ENCODE assay signal across 21 cellular contexts in the genomic region with DNA sequence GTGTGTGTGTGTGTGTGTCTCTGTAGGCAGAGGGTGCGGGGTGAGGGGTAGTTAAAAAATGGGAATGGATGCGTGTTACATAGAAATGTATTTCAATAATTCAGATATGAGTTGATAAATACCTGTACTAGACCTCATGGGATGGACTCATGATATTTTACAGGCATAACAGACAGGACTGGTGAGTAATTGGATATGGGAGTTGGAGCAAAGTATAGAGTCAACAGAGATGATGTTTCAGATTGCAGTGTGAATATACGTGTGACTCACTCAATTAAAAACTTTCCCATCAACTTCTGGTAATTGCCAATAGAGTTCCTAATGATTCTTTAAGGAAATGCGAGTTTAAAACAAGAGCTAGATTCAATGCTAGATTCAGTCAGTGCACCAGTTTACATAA.
A peak's percentile ranks its signal among the peaks of the same experiment; 100 is the strongest.
DNase-seq lines count a peak whose midpoint lies in the region; ATAC-seq, FAIRE-seq and TF ChIP-seq lines count a peak whose summit lies in the region.
"Had no signal": no experiment of that assay in that cellular context is flagged by ENCODE, and none has a peak within 500 bp of the region (broad histone marks: within the 10 kb centered on the region; RNA-seq: fewer than 3 reads in every experiment).

No MANE protein-coding gene starts in this region.

- TF ChIP-seq POLR2A in vagina (IDR thresholded peaks at IDR 0.05) (no peak), esophagus muscularis mucosa (IDR thresholded peaks at IDR 0.05; ENCODE audit: low read depth) (no peak)

- FAIRE-seq in GM19239 (lab: Jason Lieb, UNC) = no peak
- FAIRE-seq: H1, RCC 7860 had no signal

- H2AFZ ChIP-seq in ACC112 (ENCODE audit: low read length, unreplicated experiment) = peak overlapping the region; percentile 44

- H3K4me3 ChIP-seq in ACC112 (ENCODE audit: low read depth, low read length) (no peak overlapping the region), RWPE2 (ENCODE audit: severe bottlenecking) (no peak overlapping the region), epithelial cell of esophagus (ENCODE audit: low read length) (no peak overlapping the region), vagina (no peak overlapping the region), esophagus muscularis mucosa (no peak overlapping the region)
- H3K4me3 ChIP-seq: SJSA1 had no signal

- no peak for TF ChIP-seq CTCF in RWPE2 (IDR thresholded peaks at IDR 0.05; ENCODE audit: poor library complexity, severe bottlenecking)
- TF ChIP-seq CTCF in epithelial cell of esophagus (IDR thresholded peaks at IDR 0.05; ENCODE audit: insufficient read depth, low read depth, low read length, missing control alignments) = no peak
- no peak for TF ChIP-seq CTCF in vagina (IDR thresholded peaks at IDR 0.05)
- TF ChIP-seq CTCF in esophagus muscularis mucosa (IDR thresholded peaks at IDR 0.05) = no peak

- intact Hi-C loops in vagina (cut with DNase I) (no loop called here), esophagus muscularis mucosa (cut with DNase I) (no loop called here)

- H3K27me3 ChIP-seq in ACC112 (ENCODE audit: insufficient read depth, low read length) (no peaks in the 10 kb centered on the region), RWPE2 (ENCODE audit: insufficient read depth, poor library complexity, severe bottlenecking) (no peaks in the 10 kb centered on the region), vagina (no peaks in the 10 kb centered on the region), esophagus muscularis mucosa (no peaks in the 10 kb centered on the region)
- H3K27me3 ChIP-seq: SJSA1 had no signal

- H3K4me1 ChIP-seq in ACC112 (ENCODE audit: control insufficient read depth, insufficient read depth, low read length, unreplicated experiment) (peaks cover 10% of the 10 kb centered on the region), RWPE2 (ENCODE audit: insufficient read depth, poor library complexity, severe bottlenecking) (peaks cover 2% of the 10 kb centered on the region), vagina (no peaks in the 10 kb centered on the region), esophagus muscularis mucosa (no peaks in the 10 kb centered on the region)
- H3K4me1 ChIP-seq: SJSA1 had no signal

- no peaks in the 10 kb centered on the region for H3K79me2 ChIP-seq in ACC112 (ENCODE audit: control insufficient read depth, insufficient read depth, low read length, unreplicated experiment)

- TF ChIP-seq EP300 in esophagus muscularis mucosa (IDR thresholded peaks at IDR 0.05) = no peak

- ATAC-seq in RWPE2 (ENCODE audit: low read depth) = peak; percentile 63; the same call in 2 of the 3 replicates
- no peak for ATAC-seq in HG02623 (IDR thresholded peaks at IDR 0.05; ENCODE audit: unreplicated experiment)

- peak; percentile 8 for DNase-seq in HT1080 (ENCODE audit: low read depth)
- no peak for DNase-seq in RWPE2 (ENCODE audit: low spot score)
- peak; percentile 73 for DNase-seq in epithelial cell of esophagus (ENCODE audit: low read depth)
- no peak for DNase-seq in vagina (ENCODE audit: extremely low spot score in 2 of 2)
- DNase-seq in esophagus muscularis mucosa (ENCODE audit: extremely low spot score) = no peak
- no peak for DNase-seq in GM19239 (ENCODE audit: insufficient read length, low spot score)
- DNase-seq: ACHN; Calu3; CD4-positive, alpha-beta T cell; DMS79 treated with DMSO at 0.1 percent for 48 hours; GF-D8; Kasumi-1; MV-4-11; NCI-H1436 treated with DMSO at 0.1 percent for 48 hours; NCI-H2081; NCI-H446 had no signal

- H3K36me3 ChIP-seq in ACC112 (ENCODE audit: insufficient read depth, low read length) (no peaks in the 10 kb centered on the region), RWPE2 (ENCODE audit: low read depth) (no peaks in the 10 kb centered on the region), vagina (no peaks in the 10 kb centered on the region), esophagus muscularis mucosa (no peaks in the 10 kb centered on the region)
- H3K36me3 ChIP-seq: SJSA1 had no signal

- peaks cover 2% of the 10 kb centered on the region for H3K9me3 ChIP-seq in RWPE2 (ENCODE audit: severe bottlenecking)
- H3K9me3 ChIP-seq in vagina = no peaks in the 10 kb centered on the region
- H3K9me3 ChIP-seq in esophagus muscularis mucosa = no peaks in the 10 kb centered on the region
- H3K9me3 ChIP-seq: SJSA1 had no signal

- WGBS in esophagus muscularis mucosa = 92% methylated on average over 4 of the region's 4 CpGs

- H3K27ac ChIP-seq in ACC112 (ENCODE audit: low read depth, low read length) = no peak overlapping the region
- H3K27ac ChIP-seq in RWPE2 (ENCODE audit: poor library complexity, severe bottlenecking) = no peak overlapping the region
- no peak overlapping the region for H3K27ac ChIP-seq in vagina
- H3K27ac ChIP-seq in esophagus muscularis mucosa (replicated peaks in 1 of 4) = no peak overlapping the region
- H3K27ac ChIP-seq: SJSA1 had no signal

Comparison
In these comparisons a context has a peak if more than half of its experiments do, and no peak if none do; other contexts are left out.
1. DNase-seq: peak in HT1080 (single experiment) and epithelial cell of esophagus (single experiment); none in RWPE2 (single experiment), vagina (0 of 2), esophagus muscularis mucosa (single experiment) and GM19239 (single experiment).